In genomic region chr11:9716275-9717039, GRCh38 we compare ENCODE assay signal across 9 cellular contexts. TPM values are rescaled to one million over a fixed set of nuclear protein-coding genes. Genes with fewer than 3 reads are reported as not detected.
DNase-seq lines count a peak whose midpoint lies in the region; ATAC-seq lines count a peak whose summit lies in the region.
"Had no signal": no experiment of that assay in that cellular context is flagged by ENCODE, and none has a peak within 500 bp of the region (broad histone marks: within the 10 kb centered on the region; RNA-seq: fewer than 3 reads in every experiment).

No MANE protein-coding gene starts in this region.

- ATAC-seq in GM18517 (IDR thresholded peaks at IDR 0.05; ENCODE audit: unreplicated experiment): peak; percentile 77
- ATAC-seq in HG02588 (IDR thresholded peaks at IDR 0.05; ENCODE audit: unreplicated experiment): peak; percentile 74

- DNase-seq in NOMO-1 treated with dmso at 0.1 percent for 144 hours (lab: John Stamatoyannopoulos, UW; ENCODE audit: unreplicated experiment): peak; percentile 86
- peak; percentile 98 for DNase-seq in dermis blood vessel endothelial cell
- peak; percentile 63 for DNase-seq in renal cortical epithelial cell (ENCODE audit: low read depth)
- no peak for DNase-seq in ureter (ENCODE audit: low spot score)
- no peak for DNase-seq in stimulated activated CD4-positive, alpha-beta T cell treated with anti-CD3 and anti-CD28 coated beads, Interleukin-2, amount 100 ng/mL, for 48 hours
- DNase-seq in activated CD8-positive, alpha-beta memory T cell treated with anti-CD3 and anti-CD28 coated beads for 24 hours: no peak
- DNase-seq: pancreas had no signal

RNA-seq across cellular contexts. Expression of gene SWAP70, which starts 52.6 kb away (rescaled TPM):
- total RNA-seq in dermis blood vessel endothelial cell (152 and 157 TPM in 2 replicates), renal cortical epithelial cell (29.2 and 42.7 TPM in 2 replicates), ureter (49.0 TPM)

Comparison
In these comparisons a context has a peak if more than half of its experiments do, and no peak if none do; other contexts are left out.
1. DNase-seq: peak in NOMO-1 treated with dmso at 0.1 percent for 144 hours (single experiment), dermis blood vessel endothelial cell (single experiment) and renal cortical epithelial cell (single experiment); none in ureter (single experiment), stimulated activated CD4-positive, alpha-beta T cell treated with anti-CD3 and anti-CD28 coated beads, Interleukin-2, amount 100 ng/mL, for 48 hours (0 of 2) and activated CD8-positive, alpha-beta memory T cell treated with anti-CD3 and anti-CD28 coated beads for 24 hours (single experiment).